ENCODE assay signal across 23 cellular contexts in the genomic region with DNA sequence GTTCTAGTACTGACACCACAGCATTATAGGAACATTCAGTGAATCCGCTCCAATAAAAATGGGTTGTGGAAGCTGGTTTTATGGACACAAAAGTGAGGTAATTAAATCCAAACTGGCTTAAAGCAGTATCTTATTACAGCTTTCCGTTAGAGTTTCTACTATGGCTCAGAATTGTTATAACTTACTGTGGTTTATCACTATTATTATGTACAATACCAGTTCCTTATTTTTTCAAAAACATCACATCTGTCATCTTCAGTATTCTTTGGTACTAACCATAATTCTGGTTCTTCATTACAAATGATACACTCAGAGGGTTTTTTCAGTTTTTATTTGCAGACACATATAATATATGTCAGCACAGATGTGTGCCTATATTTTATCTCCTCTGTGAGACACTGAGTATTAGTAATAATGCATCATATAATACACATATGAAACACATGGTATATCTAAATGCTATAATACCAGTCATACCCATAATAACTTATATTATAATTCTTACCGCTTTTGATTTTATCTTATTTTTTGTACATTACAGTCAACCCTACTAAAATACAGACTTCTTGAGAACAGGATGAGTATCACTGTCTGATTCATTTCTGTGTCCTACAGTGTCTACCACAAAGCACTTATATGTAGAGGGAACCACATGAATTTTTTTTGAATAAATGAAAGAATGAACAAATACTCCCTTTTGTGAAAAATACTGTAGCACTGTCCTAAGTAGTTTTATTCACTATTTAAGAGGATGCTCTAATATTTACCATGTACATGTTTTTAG. TPM values are rescaled to one million over a fixed set of nuclear protein-coding genes. Genes with fewer than 3 reads are reported as not detected.
A peak's percentile ranks its signal among the peaks of the same experiment; 100 is the strongest.
DNase-seq lines count a peak whose midpoint lies in the region; ATAC-seq and FAIRE-seq lines count a peak whose summit lies in the region.
"Had no signal": no experiment of that assay in that cellular context is flagged by ENCODE, and none has a peak within 500 bp of the region (broad histone marks: within the 10 kb centered on the region; RNA-seq: fewer than 3 reads in every experiment).

No MANE protein-coding gene starts in this region.

- no peak overlapping the region for H3K9ac ChIP-seq in muscle layer of colon (ENCODE audit: low read length)
- H3K9ac ChIP-seq: parathyroid adenoma had no signal

- no peaks in the 10 kb centered on the region for H3K27me3 ChIP-seq in muscle layer of colon (ENCODE audit: control insufficient read depth in 1 of 2, insufficient read depth in 2 of 2, low read length in 2 of 2)
- H3K27me3 ChIP-seq: breast epithelium had no signal

- ATAC-seq in activated naive CD4-positive, alpha-beta T cell treated with anti-CD3 and anti-CD28 coated beads, Interleukin-2, amount 50 U/mL, for 72 hours = peak; percentile 87 to 95
- ATAC-seq: K562; naive thymus-derived CD4-positive, alpha-beta T cell had no signal

- H3K4me3 ChIP-seq in muscle layer of colon (ENCODE audit: low read depth in 1 of 2, low read length in 2 of 2) = no peak overlapping the region
- H3K4me3 ChIP-seq: breast epithelium, K562 had no signal

- H3K9me3 ChIP-seq in muscle layer of colon (ENCODE audit: low read length) = no peaks in the 10 kb centered on the region
- H3K9me3 ChIP-seq: breast epithelium had no signal

- no peaks in the 10 kb centered on the region for H3K9me3 Mint-ChIP-seq in activated naive CD4-positive, alpha-beta T cell treated with anti-CD3 and anti-CD28 coated beads, Interleukin-2, amount 50 U/mL, for 72 hours
- H3K9me3 Mint-ChIP-seq: activated naive CD8-positive, alpha-beta T cell treated with anti-CD3 and anti-CD28 coated beads, Interleukin-2, amount 10 ng/mL, durations not matched to agents 7 days and 5 days; CD4-positive, alpha-beta memory T cell; dendritic cell treated with granulocyte-macrophage colony-stimulating factor and Interleukin-4, amounts not matched to agents 40 ng/mL and 50 ng/mL, for 4 days; naive thymus-derived CD4-positive, alpha-beta T cell had no signal

- peak overlapping the region; percentile 45 for H3K27ac ChIP-seq in muscle layer of colon (ENCODE audit: low read depth, low read length)
- H3K27ac ChIP-seq: breast epithelium, parathyroid adenoma had no signal

- DNase-seq in activated naive CD4-positive, alpha-beta T cell treated with anti-CD3 and anti-CD28 coated beads, Interleukin-2, amount 50 U/mL, for 72 hours (ENCODE audit: low spot score in 2 of 2) = no peak
- no peak for DNase-seq in activated naive CD4-positive, alpha-beta T cell treated with Interleukin-2 at 50 U/mL for 16 hours
- DNase-seq in RCC 7860 (ENCODE audit: low spot score) (no peak), NCI-H128 (lab: John Stamatoyannopoulos, UW; ENCODE audit: unreplicated experiment) (no peak), frontal cortex (ENCODE audit: low spot score in 2 of 2) (no peak), DMS 273 (lab: John Stamatoyannopoulos, UW; ENCODE audit: unreplicated experiment) (no peak), NCI-H2081 treated with DMSO at 0.1 percent for 48 hours (lab: John Stamatoyannopoulos, UW) (no peak)
- DNase-seq: activated CD4-positive, alpha-beta T cell treated with anti-CD3 and anti-CD28 coated beads, Interleukin-2, amount 50 U/mL, for 1 hour; activated naive CD8-positive, alpha-beta T cell treated with anti-CD3 and anti-CD28 coated beads, Interleukin-2, amount 10 ng/mL, durations not matched to agents 7 days and 5 days; CD4-positive, alpha-beta memory T cell; DMS53; foreskin melanocyte; kidney glomerular epithelial cell; naive thymus-derived CD4-positive, alpha-beta T cell; NCI-H1048; NCI-H2081; NCI-H524; substantia nigra had no signal

- peaks cover 11% of the 10 kb centered on the region for H3K36me3 ChIP-seq in muscle layer of colon (ENCODE audit: insufficient read depth, low read length)
- H3K36me3 ChIP-seq: breast epithelium had no signal

- FAIRE-seq in RCC 7860 (lab: Jason Lieb, UNC) (peak; percentile 37), frontal cortex (lab: Jason Lieb, UNC) (no peak)
- FAIRE-seq: K562 had no signal

- no peak overlapping the region for H3K27ac Mint-ChIP-seq in activated naive CD4-positive, alpha-beta T cell treated with anti-CD3 and anti-CD28 coated beads, Interleukin-2, amount 50 U/mL, for 72 hours
- H3K27ac Mint-ChIP-seq: activated naive CD8-positive, alpha-beta T cell treated with anti-CD3 and anti-CD28 coated beads, Interleukin-2, amount 10 ng/mL, durations not matched to agents 7 days and 5 days; CD4-positive, alpha-beta memory T cell; dendritic cell treated with granulocyte-macrophage colony-stimulating factor and Interleukin-4, amounts not matched to agents 40 ng/mL and 50 ng/mL, for 4 days; naive thymus-derived CD4-positive, alpha-beta T cell had no signal

- H3K36me3 Mint-ChIP-seq in activated naive CD4-positive, alpha-beta T cell treated with anti-CD3 and anti-CD28 coated beads, Interleukin-2, amount 50 U/mL, for 72 hours = peaks cover 0 to 6% of the 10 kb centered on the region in 2 donors

- H3K4me1 ChIP-seq in muscle layer of colon (ENCODE audit: insufficient read depth, low read length) = peaks cover 79% of the 10 kb centered on the region
- H3K4me1 ChIP-seq: breast epithelium had no signal

RNA-seq across cellular contexts. Expression of a gene that starts 39.0 kb away (rescaled TPM):
- total RNA-seq in activated naive CD4-positive, alpha-beta T cell treated with anti-CD3 and anti-CD28 coated beads, Interleukin-2, amount 50 U/mL, for 72 hours = 10 to 100 TPM; 35.8 to 74.3 TPM
- 8.2 TPM for total RNA-seq in frontal cortex
